Comparison of ENCODE assay signal across 8 cellular contexts in genomic region chr20:45823949-45824835, GRCh38. TPM values are rescaled to one million over a fixed set of nuclear protein-coding genes. Genes with fewer than 3 reads are reported as not detected.
DNase-seq lines count a peak whose midpoint lies in the region; ATAC-seq, FAIRE-seq and TF ChIP-seq lines count a peak whose summit lies in the region.

No MANE protein-coding gene starts in this region.

- no peaks in the 10 kb centered on the region for H3K36me3 Mint-ChIP-seq in activated T-cell treated with anti-CD3 and anti-CD28 coated beads, Interleukin-2, amount 50 U/mL, for 24 hours (ENCODE audit: low read depth)

- H3K4me3 ChIP-seq in fibroblast of pulmonary artery (replicated peaks; ENCODE audit: low read depth, low read length) (no peak overlapping the region), pancreas (peak overlapping the region in 1 of 4 donors; percentile 21)

- ATAC-seq in pancreas (peak; percentile 55 to 81 (median 77)), GM19397 (IDR thresholded peaks at IDR 0.05; ENCODE audit: unreplicated experiment) (no peak), HG03439 (IDR thresholded peaks at IDR 0.05; ENCODE audit: unreplicated experiment) (no peak), GM18505 (IDR thresholded peaks at IDR 0.05; ENCODE audit: unreplicated experiment) (no peak)

- peak overlapping the region; percentile 53 for H3K4me3 Mint-ChIP-seq in activated T-cell treated with anti-CD3 and anti-CD28 coated beads, Interleukin-2, amount 50 U/mL, for 24 hours

- TF ChIP-seq CTCF in D721Med (IDR thresholded peaks at IDR 0.05; ENCODE audit: insufficient read depth, missing control alignments) (peak; percentile 41), fibroblast of pulmonary artery (IDR thresholded peaks at IDR 0.05; ENCODE audit: low read length, missing control alignments) (peak; percentile 44), pancreas (IDR thresholded peaks at IDR 0.05) (no peak)

- peak overlapping the region; percentile 59 for H3K27ac Mint-ChIP-seq in activated T-cell treated with anti-CD3 and anti-CD28 coated beads, Interleukin-2, amount 50 U/mL, for 24 hours

- 13 to 17% methylated on average over 45 to 57 of the region's 57 CpGs for WGBS in pancreas, 2 donors

- H3K27me3 ChIP-seq in pancreas = peaks cover 0 to 15% (median 2%) of the 10 kb centered on the region in 4 donors

- H3K27me3 Mint-ChIP-seq in activated T-cell treated with anti-CD3 and anti-CD28 coated beads, Interleukin-2, amount 50 U/mL, for 24 hours = peaks cover 38% of the 10 kb centered on the region

- TF ChIP-seq POLR2A in GM18505 (IDR thresholded peaks at IDR 0.05; ENCODE audit: borderline replicate concordance, extremely low read depth, insufficient read depth, insufficient read length) = no peak

- H3K27ac ChIP-seq in pancreas = no peak overlapping the region

- intact Hi-C loops in pancreas (cut with DNase I) = loop anchor here in 1 of 3 donors (10.0 kb wide), 1 partner anchor 141 kb away; no protein-coding TSS in a partner anchor

- no peak for DNase-seq in D721Med (ENCODE audit: insufficient read length, low spot score)
- peak; percentile 11 for DNase-seq in NAMALWA (ENCODE audit: low spot score)
- DNase-seq in activated T-cell treated with anti-CD3 and anti-CD28 coated beads, Interleukin-2, amount 50 U/mL, for 24 hours = peak; percentile 67
- peak; percentile 56 for DNase-seq in fibroblast of pulmonary artery (ENCODE audit: low read depth)
- peak in 2 of 6 donors; percentile 24 to 69 for DNase-seq in pancreas

- H3K4me1 ChIP-seq in pancreas = peaks cover 0 to 4% (median 0%) of the 10 kb centered on the region in 3 donors

- no peaks in the 10 kb centered on the region for H3K36me3 ChIP-seq in pancreas

- H3K9me3 ChIP-seq in pancreas = no peaks in the 10 kb centered on the region

- H3K4me1 Mint-ChIP-seq in activated T-cell treated with anti-CD3 and anti-CD28 coated beads, Interleukin-2, amount 50 U/mL, for 24 hours (ENCODE audit: low read depth) = peaks cover 18% of the 10 kb centered on the region

- H3K9me3 Mint-ChIP-seq in activated T-cell treated with anti-CD3 and anti-CD28 coated beads, Interleukin-2, amount 50 U/mL, for 24 hours = no peaks in the 10 kb centered on the region

- FAIRE-seq in D721Med (lab: Jason Lieb, UNC) (no peak), pancreas (lab: Jason Lieb, UNC) (no peak)

RNA-seq across cellular contexts. Expression of gene TNNC2, which starts 2.9 kb away (rescaled TPM):
- not detected for total RNA-seq in pancreas
- 1 to 10 TPM; 1.2 to 4.0 TPM for polyA plus RNA-seq in pancreas

RNA-seq across cellular contexts. Expression of gene SNX21, which starts 9.4 kb away (rescaled TPM):
- total RNA-seq in pancreas = 1 to 10 TPM; 4.6 to 8.9 (median 5.9) TPM
- polyA plus RNA-seq in pancreas = 10 to 100 TPM; 11.3 to 22.6 TPM

RNA-seq across cellular contexts. Expression of gene UBE2C, which starts 11.7 kb away (rescaled TPM):
- 1 to 10 TPM in 2 of 6 donors, under 1 TPM in 2, not detected in 2; 0.38 to 1.9 (median 1.4) TPM for total RNA-seq in pancreas
- polyA plus RNA-seq in pancreas = under 1 TPM; 0.31 to 0.61 TPM

RNA-seq across cellular contexts. Expression of gene DNTTIP1, which starts 32.4 kb away (rescaled TPM):
- total RNA-seq in pancreas = 10 to 100 TPM in 3 of 6 donors, 1 to 10 TPM in 3; 7.4 to 15.3 (median 8.9) TPM
- 10 to 100 TPM; 15.5 to 22.0 TPM for polyA plus RNA-seq in pancreas

RNA-seq across cellular contexts. Expression of gene WFDC3, which starts 32.5 kb away (rescaled TPM):
- total RNA-seq in pancreas = under 1 TPM in 4 of 6 donors, not detected in 2; 0.35 to 0.81 (median 0.48) TPM
- 1 to 10 TPM in 1 of 2 donors, under 1 TPM in 1; 0.95 to 1.8 TPM for polyA plus RNA-seq in pancreas

Comparison
In these comparisons a context has a peak if more than half of its experiments do, and no peak if none do; other contexts are left out.
1. CTCF ChIP-seq: peak in D721Med (single experiment) and fibroblast of pulmonary artery (single experiment); none in pancreas (0 of 4).
2. ATAC-seq: peak in pancreas (4 of 4); none in GM19397 (single experiment), HG03439 (single experiment) and GM18505 (single experiment).